In the genomic region with DNA sequence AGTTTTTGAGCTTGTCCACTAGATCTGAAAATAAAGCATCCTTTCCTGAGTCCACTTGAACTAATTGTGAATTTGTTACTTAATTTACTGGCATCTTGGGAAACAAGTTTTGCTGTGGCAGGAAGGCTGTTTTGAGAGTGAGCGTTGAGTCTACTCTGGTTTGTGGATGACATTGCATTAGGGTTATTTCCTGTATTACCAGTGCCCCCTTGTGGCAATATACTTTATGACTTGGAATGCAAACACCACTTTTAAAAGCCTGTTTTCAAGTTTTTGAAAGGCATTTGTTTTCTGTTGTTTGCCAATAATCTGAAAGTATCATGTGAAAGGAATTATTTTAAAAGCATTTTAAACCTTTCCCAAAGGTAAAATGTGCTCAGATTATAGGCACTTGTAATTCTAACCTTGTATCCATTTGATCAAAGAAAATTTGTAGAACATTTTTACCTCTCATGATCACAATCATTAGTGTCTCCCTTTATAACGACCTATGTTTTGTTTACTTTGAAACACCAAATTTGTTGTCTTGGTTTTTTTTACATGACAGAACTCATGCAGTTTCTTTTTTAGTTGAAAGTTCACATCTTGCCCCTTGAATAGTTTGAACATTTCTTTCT, we compare ENCODE assay signal across 8 cellular contexts. TPM values are rescaled to one million over a fixed set of nuclear protein-coding genes. Genes with fewer than 3 reads are reported as not detected.
A peak's percentile ranks its signal among the peaks of the same experiment; 100 is the strongest.
DNase-seq lines count a peak whose midpoint lies in the region; ATAC-seq and TF ChIP-seq lines count a peak whose summit lies in the region.

No MANE protein-coding gene starts in this region.

- DNase-seq in stimulated activated CD4-positive, alpha-beta T cell treated with anti-CD3 and anti-CD28 coated beads, Interleukin-15, amount 100 ng/mL, for 24 hours, result peak; percentile 14
- no peak for DNase-seq in stimulated activated CD4-positive, alpha-beta T cell treated with anti-CD3 and anti-CD28 coated beads, Interleukin-12 subunit alpha, Interleukin-12 subunit beta, amount 100 ng/mL, for 4 hours
- peak; percentile 84 for DNase-seq in HT-29 (ENCODE audit: low spot score)
- DNase-seq in RPMI7951 (ENCODE audit: low read depth), result peak; percentile 56
- DNase-seq in dermis blood vessel endothelial cell, result peak; percentile 88
- DNase-seq in lower lobe of right lung, result no peak
- peak; percentile 60 for DNase-seq in ureter (ENCODE audit: low spot score)

- peak; percentile 83 for TF ChIP-seq CTCF in lower lobe of right lung (IDR thresholded peaks at IDR 0.05)

- no peak overlapping the region for H3K4me3 ChIP-seq in lower lobe of right lung

- no peaks in the 10 kb centered on the region for H3K9me3 ChIP-seq in lower lobe of right lung

- H3K27ac ChIP-seq in lower lobe of right lung, result no peak overlapping the region

- peaks cover 4% of the 10 kb centered on the region for H3K4me1 ChIP-seq in lower lobe of right lung

- H3K27me3 ChIP-seq in lower lobe of right lung (ENCODE audit: low read depth), result no peaks in the 10 kb centered on the region

- ATAC-seq in GM21515 (IDR thresholded peaks at IDR 0.05; ENCODE audit: unreplicated experiment), result peak; percentile 92
- ATAC-seq in lower lobe of right lung, result peak; percentile 89 to 91

- intact Hi-C loops in lower lobe of right lung (cut with DNase I), result loop anchor here (5.0 kb wide), 2 partner anchors 86 to 156 kb away; no protein-coding TSS in a partner anchor

- peaks cover 36% of the 10 kb centered on the region for H3K36me3 ChIP-seq in lower lobe of right lung

RNA-seq across cellular contexts. Expression of gene CYP2U1, which starts 18.0 kb away (rescaled TPM):
- total RNA-seq in HT-29 (2014; rRNA removed; shearing (Covaris generic)), result 0.34 and 0.64 TPM in 2 replicates
- 11.9 and 15.4 TPM in 2 replicates for total RNA-seq in RPMI7951 (2014; rRNA removed; shearing (Covaris generic))
- total RNA-seq in dermis blood vessel endothelial cell (7.4 and 7.7 TPM in 2 replicates), lower lobe of right lung (11.0 TPM), ureter (6.7 TPM)

Comparison
In these comparisons a context has a peak if more than half of its experiments do, and no peak if none do; other contexts are left out.
1. DNase-seq: peak in stimulated activated CD4-positive, alpha-beta T cell treated with anti-CD3 and anti-CD28 coated beads, Interleukin-15, amount 100 ng/mL, for 24 hours (single experiment), HT-29 (single experiment), RPMI7951 (single experiment), dermis blood vessel endothelial cell (single experiment) and ureter (single experiment); none in stimulated activated CD4-positive, alpha-beta T cell treated with anti-CD3 and anti-CD28 coated beads, Interleukin-12 subunit alpha, Interleukin-12 subunit beta, amount 100 ng/mL, for 4 hours (single experiment) and lower lobe of right lung (single experiment).